In the genomic region with DNA sequence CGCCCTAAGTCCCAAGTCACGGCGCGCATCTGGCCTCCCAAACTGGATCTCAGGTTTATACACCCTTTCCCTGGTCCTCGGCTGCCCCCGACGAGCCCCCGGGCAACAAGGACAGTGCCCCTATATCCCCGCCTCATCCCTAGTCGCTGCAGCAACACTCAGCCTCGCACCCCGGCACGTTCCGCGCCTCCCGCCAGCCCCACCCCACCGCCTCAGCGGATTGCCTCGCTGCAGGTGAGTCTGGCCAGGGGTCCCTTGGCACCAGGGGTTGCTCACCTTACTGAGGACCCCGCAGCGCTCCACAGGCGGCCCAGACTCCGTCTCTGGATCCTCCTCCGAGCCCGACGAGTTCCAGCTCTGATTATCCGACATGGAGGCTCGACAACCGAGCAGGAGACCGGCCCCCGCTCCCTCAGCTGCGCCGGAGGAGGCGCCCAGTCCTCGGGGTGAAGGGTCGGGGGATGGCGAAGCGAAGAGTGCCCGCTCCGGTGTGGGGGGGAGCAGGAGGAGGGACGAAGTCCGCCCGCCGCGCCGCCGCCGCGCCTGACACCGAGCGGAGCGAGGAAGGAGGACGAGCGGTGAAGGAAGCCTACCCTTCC, we compare ENCODE assay signal across 2 cellular contexts.
A peak's percentile ranks its signal among the peaks of the same experiment; 100 is the strongest.
TF ChIP-seq lines count a peak whose summit lies in the region.

No MANE protein-coding gene starts in this region.

TF ChIP-seq in SK-N-SH, 30 proteins besides CTCF, POLR2A, EP300 and RAD21:
- TF ChIP-seq JUND (IDR thresholded peaks at IDR 0.05): no peak
- peak; percentile 15; the same call in 1 of the 2 replicates for TF ChIP-seq MXI1 (IDR thresholded peaks at IDR 0.05; ENCODE audit: low read depth, low read length)
- TF ChIP-seq, protein P1, sequence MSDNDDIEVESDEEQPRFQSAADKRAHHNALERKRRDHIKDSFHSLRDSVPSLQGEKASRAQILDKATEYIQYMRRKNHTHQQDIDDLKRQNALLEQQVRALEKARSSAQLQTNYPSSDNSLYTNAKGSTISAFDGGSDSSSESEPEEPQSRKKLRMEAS (IDR thresholded peaks at IDR 0.05; ENCODE audit: low read depth): peak; percentile 43; the same call in 1 of the 2 replicates
TF ChIP-seq in SK-N-SH: peak in this region for 2.

TF ChIP-seq in GM12878, 131 proteins besides CTCF, POLR2A, EP300 and RAD21:
- no peak for TF ChIP-seq TCF7 (IDR thresholded peaks at IDR 0.05; ENCODE audit: borderline replicate concordance)
- TF ChIP-seq NFXL1 (IDR thresholded peaks at IDR 0.05; ENCODE audit: borderline replicate concordance): no peak
- 0 out of 2 replicates have a peak, but pooled peaks have one; percentile 20 for TF ChIP-seq BACH1 (IDR thresholded peaks at IDR 0.05; ENCODE audit: borderline replicate concordance)
- no peak for TF ChIP-seq YY1 (IDR thresholded peaks at IDR 0.05; ENCODE audit: low read depth, low read length)
- peak; percentile 73; the same call in 1 of the 2 replicates for TF ChIP-seq RBBP5 (conservative IDR thresholded peaks at IDR 0.05)
- no peak for TF ChIP-seq ATF7 (IDR thresholded peaks at IDR 0.05; ENCODE audit: low read depth)
- TF ChIP-seq, protein P2, sequence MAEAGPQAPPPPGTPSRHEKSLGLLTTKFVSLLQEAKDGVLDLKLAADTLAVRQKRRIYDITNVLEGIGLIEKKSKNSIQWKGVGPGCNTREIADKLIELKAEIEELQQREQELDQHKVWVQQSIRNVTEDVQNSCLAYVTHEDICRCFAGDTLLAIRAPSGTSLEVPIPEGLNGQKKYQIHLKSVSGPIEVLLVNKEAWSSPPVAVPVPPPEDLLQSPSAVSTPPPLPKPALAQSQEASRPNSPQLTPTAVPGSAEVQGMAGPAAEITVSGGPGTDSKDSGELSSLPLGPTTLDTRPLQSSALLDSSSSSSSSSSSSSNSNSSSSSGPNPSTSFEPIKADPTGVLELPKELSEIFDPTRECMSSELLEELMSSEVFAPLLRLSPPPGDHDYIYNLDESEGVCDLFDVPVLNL (IDR thresholded peaks at IDR 0.05; ENCODE audit: low read depth, low read length): no peak
- peak; percentile 54 to 87; a peak in 3 of 4 replicates for TF ChIP-seq BHLHE40 (IDR thresholded peaks at IDR 0.05; ENCODE audit: borderline replicate concordance in 1 of 2, low read depth in 2 of 2, low read length in 1 of 2)
- TF ChIP-seq CHD1 (IDR thresholded peaks at IDR 0.05; ENCODE audit: low read depth, low read length): no peak; the same call in 1 of the 2 replicates
- TF ChIP-seq IKZF2 (IDR thresholded peaks at IDR 0.05): no peak
- 0 out of 2 replicates have a peak, but pooled peaks have one; percentile 73 for TF ChIP-seq LARP7 (IDR thresholded peaks at IDR 0.05)
- peak; percentile 41; the same call in 1 of the 2 replicates for TF ChIP-seq GATAD2B (conservative IDR thresholded peaks at IDR 0.05; ENCODE audit: low read depth)
- TF ChIP-seq NR2F1 (conservative IDR thresholded peaks at IDR 0.05): peak; percentile 54; the same call in 1 of the 2 replicates
- TF ChIP-seq, protein P3, sequence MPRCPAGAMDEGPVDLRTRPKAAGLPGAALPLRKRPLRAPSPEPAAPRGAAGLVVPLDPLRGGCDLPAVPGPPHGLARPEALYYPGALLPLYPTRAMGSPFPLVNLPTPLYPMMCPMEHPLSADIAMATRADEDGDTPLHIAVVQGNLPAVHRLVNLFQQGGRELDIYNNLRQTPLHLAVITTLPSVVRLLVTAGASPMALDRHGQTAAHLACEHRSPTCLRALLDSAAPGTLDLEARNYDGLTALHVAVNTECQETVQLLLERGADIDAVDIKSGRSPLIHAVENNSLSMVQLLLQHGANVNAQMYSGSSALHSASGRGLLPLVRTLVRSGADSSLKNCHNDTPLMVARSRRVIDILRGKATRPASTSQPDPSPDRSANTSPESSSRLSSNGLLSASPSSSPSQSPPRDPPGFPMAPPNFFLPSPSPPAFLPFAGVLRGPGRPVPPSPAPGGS (IDR thresholded peaks at IDR 0.05; ENCODE audit: borderline replicate concordance, insufficient read depth, low read depth, low read length, poor library complexity, severe bottlenecking): no peak
- TF ChIP-seq HDGF (IDR thresholded peaks at IDR 0.05): no peak
- 0 out of 2 replicates have a peak, but pooled peaks have one; percentile 18 for TF ChIP-seq STAT1 (conservative IDR thresholded peaks at IDR 0.05)
- TF ChIP-seq RB1 (IDR thresholded peaks at IDR 0.05; ENCODE audit: borderline replicate concordance): no peak
- TF ChIP-seq, protein P4, sequence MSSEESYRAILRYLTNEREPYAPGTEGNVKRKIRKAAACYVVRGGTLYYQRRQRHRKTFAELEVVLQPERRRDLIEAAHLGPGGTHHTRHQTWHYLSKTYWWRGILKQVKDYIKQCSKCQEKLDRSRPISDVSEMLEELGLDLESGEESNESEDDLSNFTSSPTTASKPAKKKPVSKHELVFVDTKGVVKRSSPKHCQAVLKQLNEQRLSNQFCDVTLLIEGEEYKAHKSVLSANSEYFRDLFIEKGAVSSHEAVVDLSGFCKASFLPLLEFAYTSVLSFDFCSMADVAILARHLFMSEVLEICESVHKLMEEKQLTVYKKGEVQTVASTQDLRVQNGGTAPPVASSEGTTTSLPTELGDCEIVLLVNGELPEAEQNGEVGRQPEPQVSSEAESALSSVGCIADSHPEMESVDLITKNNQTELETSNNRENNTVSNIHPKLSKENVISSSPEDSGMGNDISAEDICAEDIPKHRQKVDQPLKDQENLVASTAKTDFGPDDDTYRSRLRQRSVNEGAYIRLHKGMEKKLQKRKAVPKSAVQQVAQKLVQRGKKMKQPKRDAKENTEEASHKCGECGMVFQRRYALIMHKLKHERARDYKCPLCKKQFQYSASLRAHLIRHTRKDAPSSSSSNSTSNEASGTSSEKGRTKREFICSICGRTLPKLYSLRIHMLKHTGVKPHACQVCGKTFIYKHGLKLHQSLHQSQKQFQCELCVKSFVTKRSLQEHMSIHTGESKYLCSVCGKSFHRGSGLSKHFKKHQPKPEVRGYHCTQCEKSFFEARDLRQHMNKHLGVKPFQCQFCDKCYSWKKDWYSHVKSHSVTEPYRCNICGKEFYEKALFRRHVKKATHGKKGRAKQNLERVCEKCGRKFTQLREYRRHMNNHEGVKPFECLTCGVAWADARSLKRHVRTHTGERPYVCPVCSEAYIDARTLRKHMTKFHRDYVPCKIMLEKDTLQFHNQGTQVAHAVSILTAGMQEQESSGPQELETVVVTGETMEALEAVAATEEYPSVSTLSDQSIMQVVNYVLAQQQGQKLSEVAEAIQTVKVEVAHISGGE (CRISPR knock-in tag; IDR thresholded peaks at IDR 0.05): no peak
- TF ChIP-seq DPF2 (IDR thresholded peaks at IDR 0.05): peak; percentile 33; the same call in 1 of the 2 replicates
- no peak for TF ChIP-seq JUND (IDR thresholded peaks at IDR 0.05; ENCODE audit: low read depth, low read length)
- no peak for TF ChIP-seq SP1 (IDR thresholded peaks at IDR 0.05; ENCODE audit: low read depth, low read length)
- TF ChIP-seq KAT2A (conservative IDR thresholded peaks at IDR 0.05; ENCODE audit: control insufficient read depth, low read depth, low read length): no peak
- TF ChIP-seq, protein P5, sequence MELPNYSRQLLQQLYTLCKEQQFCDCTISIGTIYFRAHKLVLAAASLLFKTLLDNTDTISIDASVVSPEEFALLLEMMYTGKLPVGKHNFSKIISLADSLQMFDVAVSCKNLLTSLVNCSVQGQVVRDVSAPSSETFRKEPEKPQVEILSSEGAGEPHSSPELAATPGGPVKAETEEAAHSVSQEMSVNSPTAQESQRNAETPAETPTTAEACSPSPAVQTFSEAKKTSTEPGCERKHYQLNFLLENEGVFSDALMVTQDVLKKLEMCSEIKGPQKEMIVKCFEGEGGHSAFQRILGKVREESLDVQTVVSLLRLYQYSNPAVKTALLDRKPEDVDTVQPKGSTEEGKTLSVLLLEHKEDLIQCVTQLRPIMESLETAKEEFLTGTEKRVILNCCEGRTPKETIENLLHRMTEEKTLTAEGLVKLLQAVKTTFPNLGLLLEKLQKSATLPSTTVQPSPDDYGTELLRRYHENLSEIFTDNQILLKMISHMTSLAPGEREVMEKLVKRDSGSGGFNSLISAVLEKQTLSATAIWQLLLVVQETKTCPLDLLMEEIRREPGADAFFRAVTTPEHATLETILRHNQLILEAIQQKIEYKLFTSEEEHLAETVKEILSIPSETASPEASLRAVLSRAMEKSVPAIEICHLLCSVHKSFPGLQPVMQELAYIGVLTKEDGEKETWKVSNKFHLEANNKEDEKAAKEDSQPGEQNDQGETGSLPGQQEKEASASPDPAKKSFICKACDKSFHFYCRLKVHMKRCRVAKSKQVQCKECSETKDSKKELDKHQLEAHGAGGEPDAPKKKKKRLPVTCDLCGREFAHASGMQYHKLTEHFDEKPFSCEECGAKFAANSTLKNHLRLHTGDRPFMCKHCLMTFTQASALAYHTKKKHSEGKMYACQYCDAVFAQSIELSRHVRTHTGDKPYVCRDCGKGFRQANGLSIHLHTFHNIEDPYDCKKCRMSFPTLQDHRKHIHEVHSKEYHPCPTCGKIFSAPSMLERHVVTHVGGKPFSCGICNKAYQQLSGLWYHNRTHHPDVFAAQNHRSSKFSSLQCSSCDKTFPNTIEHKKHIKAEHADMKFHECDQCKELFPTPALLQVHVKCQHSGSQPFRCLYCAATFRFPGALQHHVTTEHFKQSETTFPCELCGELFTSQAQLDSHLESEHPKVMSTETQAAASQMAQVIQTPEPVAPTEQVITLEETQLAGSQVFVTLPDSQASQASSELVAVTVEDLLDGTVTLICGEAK (IDR thresholded peaks at IDR 0.05; ENCODE audit: borderline replicate concordance): no peak
- TF ChIP-seq KLF5 (IDR thresholded peaks at IDR 0.05; ENCODE audit: partially characterized antibody): no peak
- no peak for TF ChIP-seq SUZ12 (IDR thresholded peaks at IDR 0.05; ENCODE audit: unreplicated experiment)
- 0 out of 2 replicates have a peak, but pooled peaks have one; percentile 53 for TF ChIP-seq SMARCA5 (IDR thresholded peaks at IDR 0.05)
- 0 out of 2 replicates have a peak, but pooled peaks have one; percentile 39 for TF ChIP-seq NR2C1 (IDR thresholded peaks at IDR 0.05)
- no peak for TF ChIP-seq FOXM1 (IDR thresholded peaks at IDR 0.05; ENCODE audit: low read depth, low read length)
- no peak for TF ChIP-seq CREB1 (IDR thresholded peaks at IDR 0.05; ENCODE audit: low read depth)
- TF ChIP-seq SUPT20H (IDR thresholded peaks at IDR 0.05; ENCODE audit: borderline replicate concordance, control insufficient read depth, low read depth, low read length): no peak
- TF ChIP-seq HDAC6 (IDR thresholded peaks at IDR 0.05; ENCODE audit: unreplicated experiment): no peak
- no peak for TF ChIP-seq SMAD1 (IDR thresholded peaks at IDR 0.05; ENCODE audit: low read depth, partially characterized antibody)
- TF ChIP-seq RCOR1 (conservative IDR thresholded peaks at IDR 0.05; ENCODE audit: low read depth, low read length): no peak
- 0 out of 2 replicates have a peak, but pooled peaks have one; percentile 7 for TF ChIP-seq IKZF1 (conservative IDR thresholded peaks at IDR 0.05)
- no peak for TF ChIP-seq KDM1A (IDR thresholded peaks at IDR 0.05; ENCODE audit: borderline replicate concordance)
- TF ChIP-seq TCF12 (IDR thresholded peaks at IDR 0.05; ENCODE audit: low read depth, low read length): no peak
- 0 out of 2 replicates have a peak, but pooled peaks have one; percentile 65 for TF ChIP-seq ASH2L (IDR thresholded peaks at IDR 0.05; ENCODE audit: borderline replicate concordance, low read depth)
- TF ChIP-seq, protein P6, sequence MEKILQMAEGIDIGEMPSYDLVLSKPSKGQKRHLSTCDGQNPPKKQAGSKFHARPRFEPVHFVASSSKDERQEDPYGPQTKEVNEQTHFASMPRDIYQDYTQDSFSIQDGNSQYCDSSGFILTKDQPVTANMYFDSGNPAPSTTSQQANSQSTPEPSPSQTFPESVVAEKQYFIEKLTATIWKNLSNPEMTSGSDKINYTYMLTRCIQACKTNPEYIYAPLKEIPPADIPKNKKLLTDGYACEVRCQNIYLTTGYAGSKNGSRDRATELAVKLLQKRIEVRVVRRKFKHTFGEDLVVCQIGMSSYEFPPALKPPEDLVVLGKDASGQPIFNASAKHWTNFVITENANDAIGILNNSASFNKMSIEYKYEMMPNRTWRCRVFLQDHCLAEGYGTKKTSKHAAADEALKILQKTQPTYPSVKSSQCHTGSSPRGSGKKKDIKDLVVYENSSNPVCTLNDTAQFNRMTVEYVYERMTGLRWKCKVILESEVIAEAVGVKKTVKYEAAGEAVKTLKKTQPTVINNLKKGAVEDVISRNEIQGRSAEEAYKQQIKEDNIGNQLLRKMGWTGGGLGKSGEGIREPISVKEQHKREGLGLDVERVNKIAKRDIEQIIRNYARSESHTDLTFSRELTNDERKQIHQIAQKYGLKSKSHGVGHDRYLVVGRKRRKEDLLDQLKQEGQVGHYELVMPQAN (conservative IDR thresholded peaks at IDR 0.05): peak; percentile 75; the same call in 1 of the 2 replicates
- no peak for TF ChIP-seq RFX5 (IDR thresholded peaks at IDR 0.05; ENCODE audit: low read depth, low read length)
- TF ChIP-seq GABPA (IDR thresholded peaks at IDR 0.05; ENCODE audit: low read depth): no peak
- TF ChIP-seq YBX1 (IDR thresholded peaks at IDR 0.05): no peak
TF ChIP-seq in GM12878: peak in this region for 13.
